Comparison of ENCODE assay signal across 8 cellular contexts in genomic region chr5:159444441-159445082, GRCh38.
DNase-seq lines count a peak whose midpoint lies in the region; ATAC-seq and TF ChIP-seq lines count a peak whose summit lies in the region.

No MANE protein-coding gene starts in this region.

- H3K27me3 ChIP-seq in tibial nerve: no peaks in the 10 kb centered on the region

- DNase-seq in AG10803 (ENCODE audit: low read depth): peak; percentile 72
- no peak for DNase-seq in GM12864 (ENCODE audit: low read depth)
- DNase-seq in MV-4-11 (lab: John Stamatoyannopoulos, UW): peak; percentile 15
- no peak for DNase-seq in activated B cell treated with CpG ODN at 0.5 μM for 24 hours
- peak; percentile 57 for DNase-seq in inferior parietal cortex (ENCODE audit: extremely low spot score)
- DNase-seq in tibial nerve (ENCODE audit: low spot score in 2 of 2): peak in 1 of 2 donors; percentile 32
- no peak for DNase-seq in activated T-cell treated with anti-CD3 and anti-CD28 coated beads, Interleukin-2, amount 50 U/mL, for 48 hours

- peak; percentile 71 for TF ChIP-seq CTCF in AG10803 (conservative IDR thresholded peaks at IDR 0.05; ENCODE audit: low read length)
- peak; percentile 32 for TF ChIP-seq CTCF in GM12864 (IDR thresholded peaks at IDR 0.05; ENCODE audit: low read depth, low read length, missing control alignments)
- no peak for TF ChIP-seq CTCF in activated B cell treated with CpG ODN at 0.5 μM for 24 hours (IDR thresholded peaks at IDR 0.05)
- TF ChIP-seq CTCF in tibial nerve (IDR thresholded peaks at IDR 0.05): peak in 3 of 5 experiments; percentile 9 to 56 (median 45)

- H3K27me3 Mint-ChIP-seq in activated B cell treated with CpG ODN at 0.5 μM for 24 hours: no peaks in the 10 kb centered on the region

- H3K4me3 ChIP-seq in AG10803 (ENCODE audit: low read length) (no peak overlapping the region), GM12864 (ENCODE audit: low read depth, low read length) (no peak overlapping the region), tibial nerve (no peak overlapping the region)

- no peak overlapping the region for H3K27ac ChIP-seq in tibial nerve

- CTCF ChIA-PET in activated B cell treated with CpG ODN at 0.5 μM for 24 hours (lab: Charles Lee): interaction anchor here (1.0 to 7.3 kb wide), 10 partner anchors 12 to 543 kb away, joined by 3 to 37 read pairs (median 4); partner anchors contain the start of gene ADRA1B

- 38 to 47% methylated on average over 6 of the region's 6 CpGs for WGBS in tibial nerve, 2 donors

- H3K36me3 Mint-ChIP-seq in activated B cell treated with CpG ODN at 0.5 μM for 24 hours (ENCODE audit: low read depth): no peaks in the 10 kb centered on the region

- intact Hi-C loops in activated B cell treated with CpG ODN at 0.5 μM for 24 hours (cut with micrococcal nuclease): loop anchor here (1.0 to 5.0 kb wide), 7 partner anchors 38 to 563 kb away; partner anchors contain the start of genes ADRA1B and TTC1

- ATAC-seq in activated B cell treated with CpG ODN at 0.5 μM for 24 hours (ENCODE audit: low read depth): peak; percentile 67
- ATAC-seq in GM21825 (IDR thresholded peaks at IDR 0.05; ENCODE audit: unreplicated experiment): no peak

- H3K36me3 ChIP-seq in tibial nerve: no peaks in the 10 kb centered on the region

- no peaks in the 10 kb centered on the region for H3K9me3 ChIP-seq in tibial nerve

- no peak for TF ChIP-seq POLR2A in tibial nerve (IDR thresholded peaks at IDR 0.05)

- H3K27ac Mint-ChIP-seq in activated B cell treated with CpG ODN at 0.5 μM for 24 hours: no peak overlapping the region

- H3K4me1 Mint-ChIP-seq in activated B cell treated with CpG ODN at 0.5 μM for 24 hours: peaks cover 6% of the 10 kb centered on the region

- no peaks in the 10 kb centered on the region for H3K9me3 Mint-ChIP-seq in activated B cell treated with CpG ODN at 0.5 μM for 24 hours

- TF ChIP-seq EP300 in tibial nerve (IDR thresholded peaks at IDR 0.05): no peak

- H3K4me1 ChIP-seq in tibial nerve: no peaks in the 10 kb centered on the region

- POLR2A ChIA-PET in activated B cell treated with CpG ODN at 0.5 μM for 24 hours (lab: Charles Lee): interaction anchor here (1.5 kb wide), 1 partner anchor 543 kb away, joined by 4 read pairs; no protein-coding TSS in a partner anchor

- H3K4me3 Mint-ChIP-seq in activated B cell treated with CpG ODN at 0.5 μM for 24 hours: no peak overlapping the region

Comparison
In these comparisons a context has a peak if more than half of its experiments do, and no peak if none do; other contexts are left out.
1. DNase-seq: peak in AG10803 (single experiment), MV-4-11 (single experiment) and inferior parietal cortex (single experiment); none in GM12864 (single experiment), activated B cell treated with CpG ODN at 0.5 μM for 24 hours (single experiment) and activated T-cell treated with anti-CD3 and anti-CD28 coated beads, Interleukin-2, amount 50 U/mL, for 48 hours (0 of 2).